In the genomic region with DNA sequence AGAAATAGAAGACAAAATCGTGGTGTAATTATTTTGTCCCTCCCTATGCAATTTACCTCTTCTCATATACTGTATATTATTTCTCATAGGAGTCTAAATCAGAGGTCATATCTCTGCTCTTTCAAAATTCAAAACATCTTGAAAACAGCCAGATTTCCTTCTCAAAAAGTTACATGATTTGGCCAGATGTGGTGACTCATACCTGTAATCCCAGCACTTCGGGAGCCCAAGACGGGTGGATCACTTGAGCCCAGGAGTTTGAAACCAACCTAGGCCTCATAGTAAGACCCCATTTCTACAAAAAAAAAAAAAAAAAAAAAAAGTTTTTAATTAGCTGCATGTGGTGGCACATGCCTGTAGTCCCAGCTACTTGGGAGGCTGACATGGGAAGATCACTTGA, we compare ENCODE assay signal across 18 cellular contexts. TPM values are rescaled to one million over a fixed set of nuclear protein-coding genes. Genes with fewer than 3 reads are reported as not detected.
"Had no signal": no experiment of that assay in that cellular context is flagged by ENCODE, and none has a peak within 500 bp of the region (broad histone marks: within the 10 kb centered on the region; RNA-seq: fewer than 3 reads in every experiment).

No MANE protein-coding gene starts in this region.

- H3K27ac ChIP-seq: colonic mucosa, heart left ventricle, neutrophil, stomach had no signal

- H3K9me3 ChIP-seq: colonic mucosa, heart left ventricle, neutrophil, stomach had no signal

- DNase-seq: activated CD4-positive, alpha-beta T cell treated with anti-CD3 and anti-CD28 coated beads for 4 hours; activated naive CD4-positive, alpha-beta T cell; activated naive CD8-positive, alpha-beta T cell treated with anti-CD3 and anti-CD28 coated beads, Interleukin-2, amount 50 U/mL, for 24 hours; colonic mucosa; heart left ventricle; naive thymus-derived CD8-positive, alpha-beta T cell; posterior cingulate gyrus; stimulated activated CD4-positive, alpha-beta T cell treated with anti-CD3 and anti-CD28 coated beads, Interleukin-15, amount 100 ng/mL, for 24 hours; stimulated activated CD4-positive, alpha-beta T cell treated with anti-CD3 and anti-CD28 coated beads, Interleukin-4, amount 100 ng/mL, for 24 hours; stomach had no signal

- ATAC-seq: activated naive CD8-positive, alpha-beta T cell treated with anti-CD3 and anti-CD28 coated beads, Interleukin-2, amount 50 U/mL, for 24 hours; heart left ventricle; naive thymus-derived CD8-positive, alpha-beta T cell had no signal

- H3K36me3 ChIP-seq: colonic mucosa had no signal

- H3K27me3 ChIP-seq: colonic mucosa, heart left ventricle, neutrophil, stomach had no signal

- H3K4me3 ChIP-seq: colonic mucosa, heart left ventricle, stomach had no signal

- H3K4me1 ChIP-seq: colonic mucosa, stomach had no signal

RNA-seq across cellular contexts. Expression of gene DNAJB7, which starts 29.0 kb away (rescaled TPM):
- total RNA-seq: activated T-helper 1 cell treated with anti-CD3 and anti-CD28 coated beads, Interleukin-12 subunit alpha, Interleukin-12 subunit beta, Interleukin-2, Interleukin-4 antibody, amounts not matched to agents 30 ng/mL and 10 ng/mL and 1 ng/mL, durations not matched to agents 14 hours and 24 hours and 36 hours; cardiac septum; frontal cortex; heart left ventricle; lung microvascular endothelial cell; mononuclear cell; naive thymus-derived CD8-positive, alpha-beta T cell; skeletal muscle tissue; stomach had no signal
- polyA plus RNA-seq: heart left ventricle, stomach, thymus had no signal
